ENCODE assay signal across 30 cellular contexts in the genomic region with DNA sequence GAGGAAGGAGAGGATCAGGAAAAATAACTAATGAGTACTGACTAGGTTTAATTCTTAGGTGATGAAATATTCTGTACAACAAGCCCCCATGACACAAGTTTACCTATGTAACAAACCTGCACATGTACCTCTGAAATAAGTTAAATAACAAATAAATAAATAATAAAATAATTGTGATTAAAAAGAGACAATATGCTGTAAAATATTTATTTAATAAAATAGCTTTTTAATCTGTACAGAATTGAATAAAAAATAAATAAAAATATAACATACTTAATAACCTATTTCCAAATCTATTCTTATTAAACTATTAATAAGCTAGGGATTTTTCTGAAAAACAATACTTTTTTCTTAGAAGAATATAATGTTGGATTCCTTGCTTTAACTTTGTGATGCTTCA.
"Had no signal": no experiment of that assay in that cellular context is flagged by ENCODE, and none has a peak within 500 bp of the region (broad histone marks: within the 10 kb centered on the region; RNA-seq: fewer than 3 reads in every experiment).

No MANE protein-coding gene starts in this region.

- H3K4me3 ChIP-seq: ascending aorta, breast epithelium, cardiac muscle cell, coronary artery, dorsolateral prefrontal cortex, gastrocnemius medialis had no signal

- DNase-seq: activated CD4-positive, alpha-beta memory T cell treated with anti-CD3 and anti-CD28 coated beads, Interleukin-2, amount 10 ng/mL, durations not matched to agents 7 days and 5 days; activated CD4-positive, alpha-beta T cell treated with anti-CD3 and anti-CD28 coated beads for 1 hour; activated CD4-positive, alpha-beta T cell treated with anti-CD3 and anti-CD28 coated beads for 4 hours; activated CD4-positive, alpha-beta T cell treated with anti-CD3 and anti-CD28 coated beads, Interleukin-2, amount 10 ng/mL, durations not matched to agents 7 days and 5 days; activated CD4-positive, alpha-beta T cell treated with anti-CD3 and anti-CD28 coated beads, Interleukin-2, amount 50 U/mL, for 4 hours; activated CD8-positive, alpha-beta memory T cell treated with anti-CD3 and anti-CD28 coated beads, Interleukin-2, amount 50 U/mL, for 48 hours; activated gamma-delta T cell; activated naive CD4-positive, alpha-beta T cell; activated naive CD4-positive, alpha-beta T cell treated with anti-CD3 and anti-CD28 coated beads, Interleukin-2, amount 10 ng/mL, durations not matched to agents 7 days and 5 days; activated naive CD8-positive, alpha-beta T cell treated with anti-CD3 and anti-CD28 coated beads, Interleukin-2, amount 10 ng/mL, durations not matched to agents 7 days and 5 days; activated T-cell treated with anti-CD3 and anti-CD28 coated beads for 4 hours; activated T-cell treated with anti-CD3 and anti-CD28 coated beads, Interleukin-2, amount 50 U/mL, for 24 hours; activated T-cell treated with anti-CD3 and anti-CD28 coated beads, Interleukin-2, amount 50 U/mL, for 72 hours; central memory CD4-positive, alpha-beta T cell; cerebellar nuclear complex; dorsolateral prefrontal cortex; effector memory CD4-positive, alpha-beta T cell; endodermal cell; foreskin fibroblast; gastrocnemius medialis; glutamatergic neuron; T-helper 2 cell had no signal

- H3K4me1 Mint-ChIP-seq: activated CD4-positive, alpha-beta memory T cell treated with anti-CD3 and anti-CD28 coated beads, Interleukin-2, amount 10 ng/mL, durations not matched to agents 7 days and 5 days; activated CD4-positive, alpha-beta T cell treated with anti-CD3 and anti-CD28 coated beads, Interleukin-2, amount 10 ng/mL, durations not matched to agents 7 days and 5 days; activated naive CD4-positive, alpha-beta T cell treated with anti-CD3 and anti-CD28 coated beads, Interleukin-2, amount 10 ng/mL, durations not matched to agents 7 days and 5 days; activated naive CD8-positive, alpha-beta T cell treated with anti-CD3 and anti-CD28 coated beads, Interleukin-2, amount 10 ng/mL, durations not matched to agents 7 days and 5 days had no signal

- H3K4me3 Mint-ChIP-seq: activated CD4-positive, alpha-beta memory T cell treated with anti-CD3 and anti-CD28 coated beads, Interleukin-2, amount 10 ng/mL, durations not matched to agents 7 days and 5 days; activated CD4-positive, alpha-beta T cell treated with anti-CD3 and anti-CD28 coated beads, Interleukin-2, amount 10 ng/mL, durations not matched to agents 7 days and 5 days; activated naive CD4-positive, alpha-beta T cell treated with anti-CD3 and anti-CD28 coated beads, Interleukin-2, amount 10 ng/mL, durations not matched to agents 7 days and 5 days; activated naive CD8-positive, alpha-beta T cell treated with anti-CD3 and anti-CD28 coated beads, Interleukin-2, amount 10 ng/mL, durations not matched to agents 7 days and 5 days; activated T-cell treated with anti-CD3 and anti-CD28 coated beads, Interleukin-2, amount 50 U/mL, for 24 hours; activated T-cell treated with anti-CD3 and anti-CD28 coated beads, Interleukin-2, amount 50 U/mL, for 72 hours; brain; dendritic cell treated with granulocyte-macrophage colony-stimulating factor and Interleukin-4, amounts not matched to agents 40 ng/mL and 50 ng/mL, for 4 days; endodermal cell had no signal

- H3K36me3 ChIP-seq: ascending aorta, breast epithelium, cardiac muscle cell, gastrocnemius medialis had no signal

- H3K4me1 ChIP-seq: ascending aorta, breast epithelium, gastrocnemius medialis had no signal

- H3K36me3 Mint-ChIP-seq: activated naive CD4-positive, alpha-beta T cell treated with anti-CD3 and anti-CD28 coated beads, Interleukin-2, amount 10 ng/mL, durations not matched to agents 7 days and 5 days; activated naive CD4-positive, alpha-beta T cell treated with anti-CD3 and anti-CD28 coated beads, Interleukin-2, amount 50 U/mL, for 72 hours; activated naive CD8-positive, alpha-beta T cell treated with anti-CD3 and anti-CD28 coated beads, Interleukin-2, amount 10 ng/mL, durations not matched to agents 7 days and 5 days; brain had no signal

- ATAC-seq: activated naive CD4-positive, alpha-beta T cell treated with anti-CD3 and anti-CD28 coated beads, Interleukin-2, amount 50 U/mL, for 72 hours; activated T-cell treated with anti-CD3 and anti-CD28 coated beads, Interleukin-2, amount 50 U/mL, for 72 hours; esophagus mucosa; gastrocnemius medialis had no signal

- H3K9me3 ChIP-seq: ascending aorta, breast epithelium, gastrocnemius medialis had no signal

- H3K27ac Mint-ChIP-seq: activated CD4-positive, alpha-beta memory T cell treated with anti-CD3 and anti-CD28 coated beads, Interleukin-2, amount 10 ng/mL, durations not matched to agents 7 days and 5 days; activated CD4-positive, alpha-beta T cell treated with anti-CD3 and anti-CD28 coated beads, Interleukin-2, amount 10 ng/mL, durations not matched to agents 7 days and 5 days; activated naive CD4-positive, alpha-beta T cell treated with anti-CD3 and anti-CD28 coated beads, Interleukin-2, amount 10 ng/mL, durations not matched to agents 7 days and 5 days; activated naive CD4-positive, alpha-beta T cell treated with anti-CD3 and anti-CD28 coated beads, Interleukin-2, amount 50 U/mL, for 72 hours; activated naive CD8-positive, alpha-beta T cell treated with anti-CD3 and anti-CD28 coated beads, Interleukin-2, amount 10 ng/mL, durations not matched to agents 7 days and 5 days; activated T-cell treated with anti-CD3 and anti-CD28 coated beads, Interleukin-2, amount 50 U/mL, for 24 hours; activated T-cell treated with anti-CD3 and anti-CD28 coated beads, Interleukin-2, amount 50 U/mL, for 72 hours; brain; dendritic cell treated with granulocyte-macrophage colony-stimulating factor and Interleukin-4, amounts not matched to agents 40 ng/mL and 50 ng/mL, for 4 days; endodermal cell had no signal

- H3K27me3 Mint-ChIP-seq: activated CD4-positive, alpha-beta memory T cell treated with anti-CD3 and anti-CD28 coated beads, Interleukin-2, amount 10 ng/mL, durations not matched to agents 7 days and 5 days; activated CD4-positive, alpha-beta T cell treated with anti-CD3 and anti-CD28 coated beads, Interleukin-2, amount 10 ng/mL, durations not matched to agents 7 days and 5 days; activated naive CD4-positive, alpha-beta T cell treated with anti-CD3 and anti-CD28 coated beads, Interleukin-2, amount 10 ng/mL, durations not matched to agents 7 days and 5 days; activated naive CD8-positive, alpha-beta T cell treated with anti-CD3 and anti-CD28 coated beads, Interleukin-2, amount 10 ng/mL, durations not matched to agents 7 days and 5 days; activated T-cell treated with anti-CD3 and anti-CD28 coated beads, Interleukin-2, amount 50 U/mL, for 24 hours; dendritic cell treated with granulocyte-macrophage colony-stimulating factor and Interleukin-4, amounts not matched to agents 40 ng/mL and 50 ng/mL, for 4 days had no signal

- H3K9me3 Mint-ChIP-seq: activated CD4-positive, alpha-beta memory T cell treated with anti-CD3 and anti-CD28 coated beads, Interleukin-2, amount 10 ng/mL, durations not matched to agents 7 days and 5 days; activated CD4-positive, alpha-beta T cell treated with anti-CD3 and anti-CD28 coated beads, Interleukin-2, amount 10 ng/mL, durations not matched to agents 7 days and 5 days; activated naive CD8-positive, alpha-beta T cell treated with anti-CD3 and anti-CD28 coated beads, Interleukin-2, amount 10 ng/mL, durations not matched to agents 7 days and 5 days; endodermal cell had no signal
